In genomic region chr5:28499764-28500290, GRCh38 we compare ENCODE assay signal across 29 cellular contexts.
A peak's percentile ranks its signal among the peaks of the same experiment; 100 is the strongest.
DNase-seq lines count a peak whose midpoint lies in the region; ATAC-seq, FAIRE-seq and TF ChIP-seq lines count a peak whose summit lies in the region.
"Had no signal": no experiment of that assay in that cellular context is flagged by ENCODE, and none has a peak within 500 bp of the region (broad histone marks: within the 10 kb centered on the region; RNA-seq: fewer than 3 reads in every experiment).

No MANE protein-coding gene starts in this region.

- H3K9ac ChIP-seq in H9 (ENCODE audit: extremely low read depth, insufficient read length, low read length) = no peak overlapping the region

- peaks cover 3 to 4% of the 10 kb centered on the region in 2 experiments; a peak in 3 of 4 replicates for H3K4me1 Mint-ChIP-seq in H9
- no peaks in the 10 kb centered on the region for H3K4me1 Mint-ChIP-seq in activated CD8-positive, alpha-beta T cell treated with anti-CD3 and anti-CD28 coated beads, Interleukin-2, amount 10 ng/mL, durations not matched to agents 7 days and 5 days (ENCODE audit: low read depth)
- H3K4me1 Mint-ChIP-seq: immature natural killer cell, memory B cell, neural crest cell had no signal

- H3K4ac ChIP-seq in H9 (ENCODE audit: low read depth, low read length) = no peak overlapping the region

- ATAC-seq in A549 (no peak), HG02981 (IDR thresholded peaks at IDR 0.05; ENCODE audit: unreplicated experiment) (no peak)
- no peak for ATAC-seq in activated CD8-positive, alpha-beta T cell treated with anti-CD3 and anti-CD28 coated beads, Interleukin-2, amount 10 ng/mL, durations not matched to agents 7 days and 5 days
- ATAC-seq: left lobe of liver; pancreas; Right ventricle myocardium inferior; stimulated activated naive CD8-positive, alpha-beta T cell treated with anti-CD3 and anti-CD28 coated beads, Interleukin-15, Interleukin-2, amounts not matched to agents 100 U/mL and 50 U/mL, for 24 hours; upper lobe of right lung had no signal

- no peaks in the 10 kb centered on the region for H3K27me3 ChIP-seq in H9 (ENCODE audit: insufficient read depth, low read length)
- H3K27me3 ChIP-seq: adrenal gland, pancreas, upper lobe of right lung had no signal

- no peak overlapping the region for H3K18ac ChIP-seq in H9 (ENCODE audit: insufficient read length, low read depth, low read length)

- H3K4me3 ChIP-seq in A549 = no peak overlapping the region
- H3K4me3 ChIP-seq: adrenal gland, pancreas, upper lobe of right lung had no signal

- no peak overlapping the region for H2BK5ac ChIP-seq in H9 (ENCODE audit: insufficient read length, low read length)

- H4K5ac ChIP-seq in H9 (ENCODE audit: insufficient read length, low read depth, low read length) = no peak overlapping the region

- no peaks in the 10 kb centered on the region for H3K23me2 ChIP-seq in H9 (ENCODE audit: insufficient read length, low read depth, low read length, poor library complexity, severe bottlenecking)

- no peaks in the 10 kb centered on the region; a peak in 1 of 5 replicates for H3K9me3 Mint-ChIP-seq in H9
- peaks cover 9% of the 10 kb centered on the region for H3K9me3 Mint-ChIP-seq in activated CD8-positive, alpha-beta T cell treated with anti-CD3 and anti-CD28 coated beads, Interleukin-2, amount 10 ng/mL, durations not matched to agents 7 days and 5 days (ENCODE audit: insufficient read depth)

- no peak overlapping the region for H3K14ac ChIP-seq in H9 (ENCODE audit: insufficient read depth, low read length)

- H3K4me3 Mint-ChIP-seq in H9 = no peak overlapping the region
- no peak overlapping the region for H3K4me3 Mint-ChIP-seq in activated CD8-positive, alpha-beta T cell treated with anti-CD3 and anti-CD28 coated beads, Interleukin-2, amount 10 ng/mL, durations not matched to agents 7 days and 5 days
- H3K4me3 Mint-ChIP-seq: activated CD4-positive, alpha-beta memory T cell treated with anti-CD3 and anti-CD28 coated beads for 36 hours; activated naive CD4-positive, alpha-beta T cell treated with anti-CD3 and anti-CD28 coated beads for 36 hours; CD4-positive, alpha-beta T cell; immature natural killer cell; memory B cell; neural crest cell had no signal

- no peak overlapping the region for H2BK15ac ChIP-seq in H9 (ENCODE audit: low read depth, low read length)

- no peak for DNase-seq in A549 (ENCODE audit: low read depth in 1 of 2, low spot score in 1 of 2)
- DNase-seq in LHCN-M2 (ENCODE audit: low read depth) = peak; percentile 60
- DNase-seq in astrocyte of the hippocampus (ENCODE audit: low read depth, low spot score) = peak; percentile 53
- peak; percentile 18 for DNase-seq in glomerular visceral epithelial cell (ENCODE audit: extremely low spot score)
- no peak for DNase-seq in H9
- DNase-seq in activated CD8-positive, alpha-beta T cell treated with anti-CD3 and anti-CD28 coated beads, Interleukin-2, amount 10 ng/mL, durations not matched to agents 7 days and 5 days = no peak
- DNase-seq in NCI-H146 (lab: John Stamatoyannopoulos, UW) = no peak
- DNase-seq: activated CD4-positive, alpha-beta memory T cell treated with anti-CD3 and anti-CD28 coated beads for 36 hours; activated CD4-positive, alpha-beta T cell treated with anti-CD3 and anti-CD28 coated beads for 1 hour; activated CD8-positive, alpha-beta memory T cell treated with anti-CD3 and anti-CD28 coated beads, Interleukin-2, amount 50 U/mL, for 4 hours; activated naive CD4-positive, alpha-beta T cell treated with anti-CD3 and anti-CD28 coated beads for 36 hours; adrenal gland; AML-193; CD4-positive, alpha-beta T cell; DND-41; immature natural killer cell; Karpas-422; NCI-H1694 treated with DMSO at 0.1 percent for 48 hours; NCI-H510A; pancreas; stimulated activated CD4-positive, alpha-beta T cell treated with anti-CD3 and anti-CD28 coated beads, Interleukin-1b, Interleukin-23, amount 100 ng/mL, for 48 hours; stimulated activated naive CD8-positive, alpha-beta T cell treated with anti-CD3 and anti-CD28 coated beads, Interleukin-15, Interleukin-2, amounts not matched to agents 100 U/mL and 50 U/mL, for 24 hours; upper lobe of right lung had no signal

- no peak for TF ChIP-seq POLR2A in A549 (IDR thresholded peaks at IDR 0.05; ENCODE audit: low read length)

- H4K20me1 ChIP-seq in H9 (ENCODE audit: control insufficient read depth, insufficient read depth, insufficient read length) = no peaks in the 10 kb centered on the region

- no peak overlapping the region for H2AK5ac ChIP-seq in H9 (ENCODE audit: insufficient read length, low read length)

- no peak overlapping the region for H2AFZ ChIP-seq in H9 (ENCODE audit: low read length)

- no peak for TF ChIP-seq RAD21 in A549 (conservative IDR thresholded peaks at IDR 0.05 in 1 of 2, IDR thresholded peaks at IDR 0.05 in 1 of 2)

- no peaks in the 10 kb centered on the region for H3K27me3 Mint-ChIP-seq in H9 (ENCODE audit: low read depth)
- H3K27me3 Mint-ChIP-seq in activated CD8-positive, alpha-beta T cell treated with anti-CD3 and anti-CD28 coated beads, Interleukin-2, amount 10 ng/mL, durations not matched to agents 7 days and 5 days (ENCODE audit: low read depth) = no peaks in the 10 kb centered on the region
- H3K27me3 Mint-ChIP-seq: activated CD4-positive, alpha-beta memory T cell treated with anti-CD3 and anti-CD28 coated beads for 36 hours; CD4-positive, alpha-beta T cell; memory B cell had no signal

- H3K27ac ChIP-seq in A549 = no peak overlapping the region
- no peak overlapping the region for H3K27ac ChIP-seq in H9 (ENCODE audit: insufficient read length, low read depth, low read length)
- H3K27ac ChIP-seq: adrenal gland, pancreas, upper lobe of right lung had no signal

- no peak overlapping the region for H2BK12ac ChIP-seq in H9 (ENCODE audit: insufficient read length, low read depth, low read length)

- no peaks in the 10 kb centered on the region for H3K9me3 ChIP-seq in A549
- no peaks in the 10 kb centered on the region for H3K9me3 ChIP-seq in H9 (ENCODE audit: control insufficient read depth, low read depth, low read length)
- H3K9me3 ChIP-seq: adrenal gland, pancreas, upper lobe of right lung had no signal

- H3K79me2 ChIP-seq in H9 (ENCODE audit: insufficient read depth, low read length) = no peaks in the 10 kb centered on the region

- H2BK20ac ChIP-seq in H9 (ENCODE audit: low read depth, low read length, poor library complexity, severe bottlenecking) = no peak overlapping the region

- TF ChIP-seq EP300 in A549 (IDR thresholded peaks at IDR 0.05) = no peak

- no peak overlapping the region for H3K27ac Mint-ChIP-seq in H9
- H3K27ac Mint-ChIP-seq in activated CD8-positive, alpha-beta T cell treated with anti-CD3 and anti-CD28 coated beads, Interleukin-2, amount 10 ng/mL, durations not matched to agents 7 days and 5 days = no peak overlapping the region
- H3K27ac Mint-ChIP-seq: activated CD4-positive, alpha-beta memory T cell treated with anti-CD3 and anti-CD28 coated beads for 36 hours; activated naive CD4-positive, alpha-beta T cell treated with anti-CD3 and anti-CD28 coated beads for 36 hours; CD4-positive, alpha-beta T cell; immature natural killer cell; memory B cell had no signal

- no peak for FAIRE-seq in A549 (lab: Jason Lieb, UNC)
- FAIRE-seq: D721Med, pancreas had no signal

- H3K56ac ChIP-seq in H9 (ENCODE audit: insufficient read length, low read depth, low read length) = no peak overlapping the region

- no peak overlapping the region for H4K91ac ChIP-seq in H9 (ENCODE audit: insufficient read length, low read depth, low read length)

- no peak overlapping the region for H3K23ac ChIP-seq in H9 (ENCODE audit: insufficient read length, low read depth, low read length)

- H3K36me3 Mint-ChIP-seq in H9 (ENCODE audit: insufficient read depth in 1 of 3, low read depth in 3 of 3) = no peaks in the 10 kb centered on the region; a peak in 2 of 7 replicates
- no peaks in the 10 kb centered on the region for H3K36me3 Mint-ChIP-seq in activated CD8-positive, alpha-beta T cell treated with anti-CD3 and anti-CD28 coated beads, Interleukin-2, amount 10 ng/mL, durations not matched to agents 7 days and 5 days (ENCODE audit: low read depth)
- H3K36me3 Mint-ChIP-seq: activated CD4-positive, alpha-beta memory T cell treated with anti-CD3 and anti-CD28 coated beads for 36 hours; memory B cell had no signal

- no peak overlapping the region for H3T11ph ChIP-seq in H9 (ENCODE audit: low read length)

- H3K79me1 ChIP-seq in H9 (ENCODE audit: insufficient read depth, low read depth, low read length, poor library complexity, severe bottlenecking) = no peaks in the 10 kb centered on the region

- H3K4me2 ChIP-seq in A549 (no peak overlapping the region), H9 (ENCODE audit: insufficient read depth, insufficient read length, low read length) (no peak overlapping the region)

- H4K8ac ChIP-seq in H9 (replicated peaks; ENCODE audit: insufficient read length, low read depth, low read length) = no peak overlapping the region

- TF ChIP-seq CTCF in A549 (IDR thresholded peaks at IDR 0.05) (no peak), H9 (conservative IDR thresholded peaks at IDR 0.05) (no peak)

- POLR2A ChIA-PET in A549 (lab: Yijun Ruan, JAX) = no interaction called here
- POLR2A ChIA-PET in activated CD8-positive, alpha-beta T cell treated with anti-CD3 and anti-CD28 coated beads, Interleukin-2, amount 10 ng/mL, durations not matched to agents 7 days and 5 days (lab: Charles Lee) = no interaction called here

- no peaks in the 10 kb centered on the region for H3K4me1 ChIP-seq in A549
- no peaks in the 10 kb centered on the region; the same call in 1 of the 2 replicates for H3K4me1 ChIP-seq in H9 (ENCODE audit: insufficient read depth, low read length)
- H3K4me1 ChIP-seq: adrenal gland, pancreas, upper lobe of right lung had no signal

- no peak overlapping the region for H2BK120ac ChIP-seq in H9 (ENCODE audit: low read depth, low read length, poor library complexity, severe bottlenecking)

- CTCF ChIA-PET in A549 (lab: Yijun Ruan, JAX) = no interaction called here
- CTCF ChIA-PET in activated CD8-positive, alpha-beta T cell treated with anti-CD3 and anti-CD28 coated beads, Interleukin-2, amount 10 ng/mL, durations not matched to agents 7 days and 5 days (lab: Charles Lee) = no interaction called here

TF ChIP-seq in A549, 52 proteins besides CTCF, POLR2A, EP300 and RAD21 (continues in another document):
- TF ChIP-seq FOSL2 (IDR thresholded peaks at IDR 0.05) (no peak), FOSL2 (CRISPR knock-in tag; IDR thresholded peaks at IDR 0.05) (no peak), MAFK (IDR thresholded peaks at IDR 0.05; ENCODE audit: partially characterized antibody) (peak; percentile 48), ZSCAN20 (CRISPR knock-in tag; IDR thresholded peaks at IDR 0.05) (no peak), HEYL (CRISPR knock-in tag; IDR thresholded peaks at IDR 0.05) (no peak), USF2 (IDR thresholded peaks at IDR 0.05) (no peak)

Comparison
In these comparisons a context has a peak if more than half of its experiments do, and no peak if none do; other contexts are left out.
1. DNase-seq: peak in LHCN-M2 (single experiment), astrocyte of the hippocampus (single experiment) and glomerular visceral epithelial cell (single experiment); none in A549 (0 of 2), H9 (single experiment), activated CD8-positive, alpha-beta T cell treated with anti-CD3 and anti-CD28 coated beads, Interleukin-2, amount 10 ng/mL, durations not matched to agents 7 days and 5 days (single experiment) and NCI-H146 (single experiment).